ENCODE assay signal across 12 cellular contexts in the genomic region with DNA sequence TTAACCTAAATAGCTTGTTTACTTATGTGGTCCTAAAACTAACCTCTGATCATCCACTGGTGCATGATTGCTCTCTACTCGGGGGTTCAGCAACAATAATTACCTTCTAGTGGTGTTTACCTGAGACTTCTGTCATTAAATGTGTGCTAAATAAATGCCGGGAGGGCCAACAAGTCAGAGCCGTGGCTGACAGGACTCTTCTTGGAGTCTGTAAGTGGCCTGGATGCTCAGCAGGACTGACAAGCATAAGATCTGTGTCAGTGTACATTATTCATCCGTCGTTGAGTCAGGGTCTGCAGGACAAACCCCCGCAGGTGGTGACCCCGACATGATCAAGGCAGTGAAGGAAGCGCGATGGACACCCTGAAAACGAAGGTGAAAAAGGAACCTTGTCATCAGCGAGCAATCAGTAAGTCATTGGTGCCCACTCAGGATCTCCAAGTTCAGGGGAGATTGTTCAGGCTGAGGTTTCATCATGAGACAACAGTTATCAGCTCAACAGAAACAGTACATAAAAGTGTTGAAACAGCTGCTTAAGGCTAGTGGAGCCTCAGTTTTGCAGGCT.
"Had no signal": no experiment of that assay in that cellular context is flagged by ENCODE, and none has a peak within 500 bp of the region (broad histone marks: within the 10 kb centered on the region; RNA-seq: fewer than 3 reads in every experiment).

No MANE protein-coding gene starts in this region.

- H3K79me2 ChIP-seq: hepatocyte had no signal

- H3K27ac ChIP-seq: gastrocnemius medialis, hepatocyte had no signal

- H3K36me3 ChIP-seq: gastrocnemius medialis had no signal

- ATAC-seq: stimulated activated naive CD8-positive, alpha-beta T cell treated with anti-CD3 and anti-CD28 coated beads, Interleukin-15, amount 100 ng/mL, for 72 hours had no signal

- H3K4me3 Mint-ChIP-seq: activated B cell treated with CpG ODN at 0.5 μM for 24 hours; activated CD4-positive, alpha-beta T cell treated with anti-CD3 and anti-CD28 coated beads, Interleukin-2, amount 10 ng/mL, durations not matched to agents 24 days and 14 days; activated naive CD8-positive, alpha-beta T cell treated with anti-CD3 and anti-CD28 coated beads, Interleukin-2, amount 10 ng/mL, durations not matched to agents 7 days and 5 days; activated T-cell treated with anti-CD3 and anti-CD28 coated beads, Interleukin-2, amount 50 U/mL, for 24 hours; nephron progenitor cell; stimulated activated naive CD8-positive, alpha-beta T cell treated with anti-CD3 and anti-CD28 coated beads, Interleukin-15, amount 100 ng/mL, for 72 hours had no signal

- H3K27ac Mint-ChIP-seq: activated B cell treated with CpG ODN at 0.5 μM for 24 hours; activated CD4-positive, alpha-beta T cell treated with anti-CD3 and anti-CD28 coated beads, Interleukin-2, amount 10 ng/mL, durations not matched to agents 24 days and 14 days; activated naive CD8-positive, alpha-beta T cell treated with anti-CD3 and anti-CD28 coated beads, Interleukin-2, amount 10 ng/mL, durations not matched to agents 7 days and 5 days; activated T-cell treated with anti-CD3 and anti-CD28 coated beads, Interleukin-2, amount 50 U/mL, for 24 hours; nephron progenitor cell; stimulated activated naive CD8-positive, alpha-beta T cell treated with anti-CD3 and anti-CD28 coated beads, Interleukin-15, amount 100 ng/mL, for 72 hours had no signal

- H3K4me1 Mint-ChIP-seq: activated CD4-positive, alpha-beta T cell treated with anti-CD3 and anti-CD28 coated beads, Interleukin-2, amount 10 ng/mL, durations not matched to agents 24 days and 14 days; activated naive CD8-positive, alpha-beta T cell treated with anti-CD3 and anti-CD28 coated beads, Interleukin-2, amount 10 ng/mL, durations not matched to agents 7 days and 5 days; stimulated activated naive CD8-positive, alpha-beta T cell treated with anti-CD3 and anti-CD28 coated beads, Interleukin-15, amount 100 ng/mL, for 72 hours had no signal

- H3K9me3 ChIP-seq: gastrocnemius medialis had no signal

- H3K27me3 Mint-ChIP-seq: activated B cell treated with CpG ODN at 0.5 μM for 24 hours; activated CD4-positive, alpha-beta T cell treated with anti-CD3 and anti-CD28 coated beads, Interleukin-2, amount 10 ng/mL, durations not matched to agents 24 days and 14 days; activated naive CD8-positive, alpha-beta T cell treated with anti-CD3 and anti-CD28 coated beads, Interleukin-2, amount 10 ng/mL, durations not matched to agents 7 days and 5 days; activated T-cell treated with anti-CD3 and anti-CD28 coated beads, Interleukin-2, amount 50 U/mL, for 24 hours; stimulated activated naive CD8-positive, alpha-beta T cell treated with anti-CD3 and anti-CD28 coated beads, Interleukin-15, amount 100 ng/mL, for 72 hours had no signal

- H3K4me3 ChIP-seq: hepatocyte had no signal

- H3K4me2 ChIP-seq: hepatocyte had no signal

- H2AFZ ChIP-seq: hepatocyte had no signal

- H3K27me3 ChIP-seq: gastrocnemius medialis, hepatocyte had no signal

- DNase-seq: activated B cell treated with CpG ODN at 0.5 μM for 24 hours; activated CD4-positive, alpha-beta T cell treated with anti-CD3 and anti-CD28 coated beads, Interleukin-2, amount 10 ng/mL, durations not matched to agents 24 days and 14 days; activated naive CD8-positive, alpha-beta T cell treated with anti-CD3 and anti-CD28 coated beads, Interleukin-2, amount 10 ng/mL, durations not matched to agents 7 days and 5 days; activated T-cell treated with anti-CD3 and anti-CD28 coated beads, Interleukin-2, amount 50 U/mL, for 24 hours; mammary epithelial cell; nephron progenitor cell; stimulated activated CD4-positive, alpha-beta T cell treated with anti-CD3 and anti-CD28 coated beads, Interleukin-15, amount 100 ng/mL, for 24 hours; stimulated activated CD4-positive, alpha-beta T cell treated with anti-CD3 and anti-CD28 coated beads, Interleukin-4, amount 100 ng/mL, for 4 hours; stimulated activated naive CD8-positive, alpha-beta T cell treated with anti-CD3 and anti-CD28 coated beads, Interleukin-15, amount 100 ng/mL, for 72 hours; T-helper 2 cell had no signal
